ENCODE assay signal across 15 cellular contexts in genomic region chr6:137371634-137372016, GRCh38.
"Had no signal": no experiment of that assay in that cellular context is flagged by ENCODE, and none has a peak within 500 bp of the region (broad histone marks: within the 10 kb centered on the region; RNA-seq: fewer than 3 reads in every experiment).

No MANE protein-coding gene starts in this region.

- H3K4me1 ChIP-seq: colonic mucosa, heart left ventricle, parathyroid adenoma, sigmoid colon had no signal

- H3K27ac ChIP-seq: colonic mucosa, dorsolateral prefrontal cortex, heart left ventricle, parathyroid adenoma, sigmoid colon, skin epidermis had no signal

- H3K4me3 ChIP-seq: colonic mucosa, dorsolateral prefrontal cortex, heart left ventricle, sigmoid colon, skin epidermis had no signal

- ATAC-seq: heart left ventricle; left colon; naive thymus-derived CD4-positive, alpha-beta T cell had no signal

- H3K9me3 ChIP-seq: colonic mucosa, heart left ventricle, sigmoid colon had no signal

- H3K79me2 ChIP-seq: parathyroid adenoma had no signal

- DNase-seq: colonic mucosa; dorsolateral prefrontal cortex; effector CD8-positive, alpha-beta T cell; heart left ventricle; hippocampal formation; left colon; naive thymus-derived CD4-positive, alpha-beta T cell; nephron progenitor cell; sigmoid colon; stimulated activated CD4-positive, alpha-beta T cell treated with anti-CD3 and anti-CD28 coated beads, Interleukin-2, amount 100 ng/mL, for 24 hours; stimulated activated CD4-positive, alpha-beta T cell treated with anti-CD3 and anti-CD28 coated beads, Interleukin-4, amount 100 ng/mL, for 4 hours; stimulated activated naive CD4-positive, alpha-beta T cell had no signal

- H3K36me3 ChIP-seq: colonic mucosa, heart left ventricle, sigmoid colon had no signal

- H3K9ac ChIP-seq: parathyroid adenoma had no signal

- FAIRE-seq: frontal cortex had no signal

- H3K27me3 ChIP-seq: colonic mucosa, dorsolateral prefrontal cortex, heart left ventricle, sigmoid colon had no signal
